ENCODE assay signal across 1 cellular context in the genomic region with DNA sequence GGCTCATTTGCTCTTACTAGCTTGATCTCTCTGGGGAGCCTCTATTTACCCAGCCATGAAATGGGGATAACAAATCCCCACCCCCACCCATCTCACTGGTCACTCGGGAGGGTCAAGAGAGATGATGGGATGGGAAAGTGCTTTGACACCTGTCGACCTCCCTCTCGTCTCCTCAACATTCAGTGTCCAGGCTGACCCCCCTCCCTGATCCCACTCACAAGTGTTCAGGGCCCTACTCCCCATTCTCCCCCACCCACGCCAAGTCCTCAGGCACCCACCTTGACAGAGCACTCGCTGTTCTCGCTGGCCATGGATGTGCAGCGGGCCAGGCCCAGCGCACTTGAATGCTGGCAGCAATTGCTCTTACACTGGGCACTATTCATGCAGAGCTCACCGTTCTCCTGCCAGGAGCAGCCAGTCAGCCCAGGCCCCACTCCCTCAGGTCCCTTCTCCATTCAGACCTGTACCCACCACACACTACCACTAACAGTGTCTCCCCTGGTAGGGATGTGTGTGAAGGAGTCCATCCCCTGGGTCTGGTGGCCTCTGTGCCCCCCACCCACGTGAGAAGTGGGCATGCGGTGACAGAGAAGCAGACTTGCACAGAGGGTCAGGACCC.
TF ChIP-seq lines count a peak whose summit lies in the region.

No MANE protein-coding gene starts in this region.

TF ChIP-seq in H1, 55 proteins besides CTCF, POLR2A, EP300 and RAD21:
- TF ChIP-seq SIX5 (IDR thresholded peaks at IDR 0.05; ENCODE audit: low read depth, low read length) (no peak), ZNF274 (IDR thresholded peaks at IDR 0.05; ENCODE audit: borderline replicate concordance, extremely low read depth, low read length) (no peak), HDAC2 (IDR thresholded peaks at IDR 0.05; ENCODE audit: borderline replicate concordance in 1 of 2, low read depth in 2 of 2, low read length in 2 of 2) (no peak), CHD2 (IDR thresholded peaks at IDR 0.05; ENCODE audit: low read length) (no peak), CREB1 (IDR thresholded peaks at IDR 0.05) (no peak)
